ENCODE assay signal across 8 cellular contexts in genomic region chr4:77465271-77465670, GRCh38.
DNase-seq lines count a peak whose midpoint lies in the region; ATAC-seq and TF ChIP-seq lines count a peak whose summit lies in the region.

No MANE protein-coding gene starts in this region.

- no peak for TF ChIP-seq POLR2A in upper lobe of left lung (IDR thresholded peaks at IDR 0.05)

- no peaks in the 10 kb centered on the region for H3K27me3 ChIP-seq in right cardiac atrium (ENCODE audit: control insufficient read depth, insufficient read depth)
- no peaks in the 10 kb centered on the region for H3K27me3 ChIP-seq in kidney epithelial cell (ENCODE audit: control insufficient read depth, insufficient read depth, low read length)
- no peaks in the 10 kb centered on the region for H3K27me3 ChIP-seq in upper lobe of left lung

- H3K9me3 ChIP-seq in right cardiac atrium (ENCODE audit: control insufficient read depth, low read length): peaks cover 2% of the 10 kb centered on the region
- no peaks in the 10 kb centered on the region for H3K9me3 ChIP-seq in upper lobe of left lung

- H3K27ac ChIP-seq in right cardiac atrium (ENCODE audit: low read length): no peak overlapping the region
- H3K27ac ChIP-seq in upper lobe of left lung: no peak overlapping the region

- intact Hi-C loops in right cardiac atrium (cut with DNase I) (loop anchor here in 1 of 4 donors (10.0 kb wide), 1 partner anchor 140 kb away; the partner anchor contains the start of gene CXCL13), cardiac septum (cut with DNase I) (no loop called here)

- peak; percentile 65 for TF ChIP-seq CTCF in kidney epithelial cell (IDR thresholded peaks at IDR 0.05; ENCODE audit: insufficient read depth, low read length, poor library complexity, severe bottlenecking)
- peak in 5 of 6 experiments; percentile 30 to 51 (median 42) for TF ChIP-seq CTCF in upper lobe of left lung (IDR thresholded peaks at IDR 0.05)

- no peaks in the 10 kb centered on the region for H3K36me3 ChIP-seq in kidney epithelial cell (ENCODE audit: control insufficient read depth, insufficient read depth, low read length)
- no peaks in the 10 kb centered on the region for H3K36me3 ChIP-seq in upper lobe of left lung

- in situ Hi-C loops in SK-MEL-5 (cut with HindIII; ENCODE audit: low pct_unique_long_range_greater_than_20kb, low sequenced_read_pairs): no loop called here

- TF ChIP-seq EP300 in upper lobe of left lung (IDR thresholded peaks at IDR 0.05): no peak

- no peaks in the 10 kb centered on the region for H3K4me1 ChIP-seq in right cardiac atrium (ENCODE audit: control insufficient read depth, insufficient read depth, low read length)
- no peaks in the 10 kb centered on the region for H3K4me1 ChIP-seq in upper lobe of left lung

- no peak for DNase-seq in right cardiac atrium
- no peak for DNase-seq in cardiac septum (ENCODE audit: low spot score)
- peak; percentile 54 for DNase-seq in SK-MEL-5 (ENCODE audit: low read depth, low spot score)
- DNase-seq in kidney epithelial cell (ENCODE audit: low read depth): no peak
- no peak for DNase-seq in upper lobe of left lung
- no peak for DNase-seq in NCI-H1105 (lab: John Stamatoyannopoulos, UW)
- DNase-seq in NCI-H345 treated with DMSO at 0.1 percent for 48 hours (lab: John Stamatoyannopoulos, UW; ENCODE audit: unreplicated experiment): no peak

- H3K4me3 ChIP-seq in right cardiac atrium (ENCODE audit: low read length) (no peak overlapping the region), kidney epithelial cell (ENCODE audit: low read depth, low read length) (no peak overlapping the region), upper lobe of left lung (no peak overlapping the region)

- peak; percentile 38 to 43 for ATAC-seq in right cardiac atrium
- peak in 1 of 2 donors; percentile 81 for ATAC-seq in upper lobe of left lung (ENCODE audit: low FRiP score in 2 of 2)
- no peak for ATAC-seq in GM19452 (IDR thresholded peaks at IDR 0.05; ENCODE audit: unreplicated experiment)

- WGBS in right cardiac atrium: 82% methylated on average over 2 of the region's 2 CpGs
- WGBS in upper lobe of left lung, 2 donors: 86 to 89% methylated on average over 2 of the region's 2 CpGs
